In the genomic region with DNA sequence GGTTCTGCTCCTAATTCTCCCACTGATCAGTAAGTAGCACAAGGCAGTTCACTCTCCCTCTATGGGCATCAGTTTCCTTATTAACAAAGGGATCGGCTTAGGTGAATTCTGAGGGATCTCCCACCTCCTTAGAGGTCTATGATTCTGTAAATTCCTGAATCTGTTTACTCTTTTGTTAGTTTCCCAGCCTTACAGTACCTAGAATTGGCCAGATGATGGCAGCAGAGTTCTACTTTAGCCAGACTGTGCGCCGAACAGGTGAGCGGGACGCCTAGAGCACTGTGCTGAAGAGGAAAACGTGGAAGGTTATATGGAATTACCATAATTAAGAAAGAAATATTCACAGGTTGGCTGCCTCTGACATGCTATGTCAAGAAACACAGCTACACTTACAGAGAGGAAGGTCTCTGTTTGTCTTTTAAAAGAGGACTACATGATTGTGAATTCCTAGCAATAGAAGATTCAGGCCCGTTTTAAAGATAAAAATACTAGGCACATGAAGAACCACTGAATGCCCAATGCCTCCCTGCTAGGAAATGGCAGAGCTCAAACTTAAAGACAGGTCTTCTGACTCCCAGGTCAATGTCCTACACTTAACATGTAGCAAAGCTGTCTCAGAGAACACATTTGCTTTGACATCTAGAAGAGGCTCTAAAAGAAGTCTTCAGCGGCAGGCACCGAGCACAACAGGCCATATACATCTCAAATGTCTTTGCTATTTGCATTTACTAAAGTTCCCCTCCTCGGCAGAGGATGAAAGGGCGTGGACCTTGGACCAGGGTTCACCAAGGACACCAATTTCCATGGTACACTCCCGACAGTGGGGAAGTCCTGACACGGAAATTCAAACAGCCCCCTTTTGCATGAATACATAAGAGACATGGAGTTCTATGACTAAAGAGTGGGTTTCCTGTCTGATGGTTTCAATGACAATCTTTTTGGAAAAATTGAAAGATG, we compare ENCODE assay signal across 1 cellular context.
TF ChIP-seq lines count a peak whose summit lies in the region.

No MANE protein-coding gene starts in this region.

TF ChIP-seq in H1, 55 proteins besides CTCF, POLR2A, EP300 and RAD21:
- TF ChIP-seq RFX5 (IDR thresholded peaks at IDR 0.05; ENCODE audit: borderline replicate concordance, low read depth, low read length) (no peak), TEAD4 (IDR thresholded peaks at IDR 0.05; ENCODE audit: low read depth, low read length) (peak; percentile 46; the same call in 1 of the 2 replicates), KDM4A (IDR thresholded peaks at IDR 0.05; ENCODE audit: low read depth, low read length, severe bottlenecking) (no peak)
TF ChIP-seq in H1: peak in this region for 1.
